2 cellular contexts compared by ENCODE assay signal in the genomic region with DNA sequence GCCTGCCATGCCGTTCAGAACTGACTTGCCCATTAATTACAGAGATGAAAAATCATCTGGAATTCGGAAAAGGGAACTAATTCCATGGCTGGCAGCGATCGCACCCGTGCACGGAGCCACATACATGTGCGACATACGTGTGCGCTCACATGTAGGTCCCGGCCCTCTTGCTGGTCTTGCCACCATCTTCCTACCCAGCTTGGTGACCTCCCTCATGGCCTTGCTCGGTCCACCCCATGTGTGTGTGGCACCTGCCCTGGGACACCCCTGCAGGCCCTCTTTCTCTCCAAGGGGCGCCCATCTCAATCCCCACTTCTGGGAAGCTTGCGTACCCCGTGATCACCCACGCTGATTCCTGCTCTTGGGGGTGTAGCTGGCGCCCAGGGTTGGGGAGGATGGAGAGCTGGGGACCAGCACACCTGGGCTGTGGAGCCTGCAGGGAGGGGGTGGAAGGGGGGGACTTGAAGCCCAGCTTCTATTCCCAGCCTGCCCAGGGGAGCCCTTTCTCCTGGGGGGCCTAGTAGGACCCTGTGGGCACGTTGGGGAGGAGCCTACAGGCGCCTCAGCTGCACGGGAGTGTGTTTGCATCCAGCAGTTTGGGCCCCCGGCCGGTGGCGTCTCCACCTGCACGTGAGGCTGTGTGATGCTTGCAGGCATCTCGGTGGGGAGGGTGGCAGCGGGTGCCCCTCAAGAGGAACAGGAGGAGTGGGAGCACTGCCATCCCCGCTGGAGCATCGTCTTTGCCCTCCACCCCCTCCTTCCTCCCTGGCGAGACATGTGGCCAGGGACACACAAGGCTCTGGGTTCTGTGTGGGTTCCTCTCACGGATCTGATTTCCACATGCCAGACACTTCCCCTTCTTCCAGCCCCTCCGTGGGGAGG.
TF ChIP-seq lines count a peak whose summit lies in the region.

No MANE protein-coding gene starts in this region.

TF ChIP-seq in HEK293, 187 proteins besides CTCF, POLR2A, EP300 and RAD21:
- TF ChIP-seq GLIS2 (tag by site-specific recombination; IDR thresholded peaks at IDR 0.05) = peak; percentile 40; the same call in 1 of the 2 replicates
- TF ChIP-seq GLIS1 (tag by site-specific recombination; IDR thresholded peaks at IDR 0.05) = peak; percentile 65

TF ChIP-seq in K562, 482 proteins besides CTCF, POLR2A, EP300 and RAD21:
- TF ChIP-seq POLR2G (IDR thresholded peaks at IDR 0.05; ENCODE audit: low read depth, low read length) = 0 out of 2 replicates have a peak, but pooled peaks have one; percentile 29
